Comparison of ENCODE assay signal across 1 cellular context in the genomic region with DNA sequence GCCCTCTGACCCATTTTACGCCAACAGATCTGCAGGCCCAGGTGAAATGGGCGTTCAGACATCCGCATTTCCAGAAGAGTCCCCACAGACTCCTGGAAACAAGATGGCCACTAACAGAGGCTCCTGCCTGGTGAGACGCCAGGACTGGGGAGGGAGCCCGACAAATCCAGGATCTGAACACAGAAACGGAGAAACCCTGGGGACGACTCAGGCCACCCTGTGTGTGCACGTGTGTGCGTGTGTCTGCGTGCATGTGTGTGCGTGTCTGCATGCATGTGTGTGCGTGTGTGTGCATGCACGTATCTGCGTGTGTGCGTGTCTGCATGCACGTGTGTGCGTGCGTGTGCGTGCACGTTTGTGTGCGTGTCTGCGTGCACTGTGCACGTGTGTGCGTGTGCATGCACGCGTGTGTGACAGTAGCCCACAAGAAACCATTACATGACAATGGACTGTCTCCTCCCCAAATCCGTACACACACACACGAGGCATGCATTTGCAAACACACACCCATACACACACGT.
TF ChIP-seq lines count a peak whose summit lies in the region.

No MANE protein-coding gene starts in this region.

TF ChIP-seq in HepG2, 621 proteins besides CTCF, POLR2A, EP300 and RAD21 (continued from another document):
- TF ChIP-seq ZNF280D (CRISPR knock-in tag; IDR thresholded peaks at IDR 0.05) (no peak), DDIT3 (CRISPR knock-in tag; IDR thresholded peaks at IDR 0.05) (no peak), CEBPG (CRISPR knock-in tag; IDR thresholded peaks at IDR 0.05) (no peak), SOX6 (IDR thresholded peaks at IDR 0.05) (no peak), SOX6 (CRISPR knock-in tag; IDR thresholded peaks at IDR 0.05) (no peak), MXD3 (CRISPR knock-in tag; IDR thresholded peaks at IDR 0.05) (no peak), MAFF (IDR thresholded peaks at IDR 0.05; ENCODE audit: low read depth, low read length) (no peak), MTA1 (CRISPR knock-in tag; IDR thresholded peaks at IDR 0.05; ENCODE audit: borderline replicate concordance) (peak; percentile 72; the same call in 1 of the 2 replicates), ZNF580 (CRISPR knock-in tag; IDR thresholded peaks at IDR 0.05; ENCODE audit: borderline replicate concordance, low read depth) (no peak), XBP1 (CRISPR knock-in tag; IDR thresholded peaks at IDR 0.05) (no peak), ATF7 (IDR thresholded peaks at IDR 0.05) (no peak), ATF7 (CRISPR knock-in tag; IDR thresholded peaks at IDR 0.05) (peak; percentile 14; the same call in 1 of the 2 replicates), FOXO1 (CRISPR knock-in tag; IDR thresholded peaks at IDR 0.05) (no peak), HOMEZ (CRISPR knock-in tag; IDR thresholded peaks at IDR 0.05; ENCODE audit: low read depth) (no peak), DNMT1 (CRISPR knock-in tag; IDR thresholded peaks at IDR 0.05) (peak; percentile 64; the same call in 1 of the 2 replicates), GTF3A (CRISPR knock-in tag; conservative IDR thresholded peaks at IDR 0.05) (no peak), HHEX (CRISPR knock-in tag; IDR thresholded peaks at IDR 0.05) (no peak), MXD1 (CRISPR knock-in tag; IDR thresholded peaks at IDR 0.05) (no peak), MAFK (conservative IDR thresholded peaks at IDR 0.05 in 1 of 2, IDR thresholded peaks at IDR 0.05 in 1 of 2; ENCODE audit: low read length in 2 of 2) (no peak)
- TF ChIP-seq, protein P1, sequence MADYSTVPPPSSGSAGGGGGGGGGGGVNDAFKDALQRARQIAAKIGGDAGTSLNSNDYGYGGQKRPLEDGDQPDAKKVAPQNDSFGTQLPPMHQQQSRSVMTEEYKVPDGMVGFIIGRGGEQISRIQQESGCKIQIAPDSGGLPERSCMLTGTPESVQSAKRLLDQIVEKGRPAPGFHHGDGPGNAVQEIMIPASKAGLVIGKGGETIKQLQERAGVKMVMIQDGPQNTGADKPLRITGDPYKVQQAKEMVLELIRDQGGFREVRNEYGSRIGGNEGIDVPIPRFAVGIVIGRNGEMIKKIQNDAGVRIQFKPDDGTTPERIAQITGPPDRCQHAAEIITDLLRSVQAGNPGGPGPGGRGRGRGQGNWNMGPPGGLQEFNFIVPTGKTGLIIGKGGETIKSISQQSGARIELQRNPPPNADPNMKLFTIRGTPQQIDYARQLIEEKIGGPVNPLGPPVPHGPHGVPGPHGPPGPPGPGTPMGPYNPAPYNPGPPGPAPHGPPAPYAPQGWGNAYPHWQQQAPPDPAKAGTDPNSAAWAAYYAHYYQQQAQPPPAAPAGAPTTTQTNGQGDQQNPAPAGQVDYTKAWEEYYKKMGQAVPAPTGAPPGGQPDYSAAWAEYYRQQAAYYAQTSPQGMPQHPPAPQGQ (CRISPR knock-in tag; IDR thresholded peaks at IDR 0.05; ENCODE audit: borderline replicate concordance): no peak
- TF ChIP-seq, protein P2, sequence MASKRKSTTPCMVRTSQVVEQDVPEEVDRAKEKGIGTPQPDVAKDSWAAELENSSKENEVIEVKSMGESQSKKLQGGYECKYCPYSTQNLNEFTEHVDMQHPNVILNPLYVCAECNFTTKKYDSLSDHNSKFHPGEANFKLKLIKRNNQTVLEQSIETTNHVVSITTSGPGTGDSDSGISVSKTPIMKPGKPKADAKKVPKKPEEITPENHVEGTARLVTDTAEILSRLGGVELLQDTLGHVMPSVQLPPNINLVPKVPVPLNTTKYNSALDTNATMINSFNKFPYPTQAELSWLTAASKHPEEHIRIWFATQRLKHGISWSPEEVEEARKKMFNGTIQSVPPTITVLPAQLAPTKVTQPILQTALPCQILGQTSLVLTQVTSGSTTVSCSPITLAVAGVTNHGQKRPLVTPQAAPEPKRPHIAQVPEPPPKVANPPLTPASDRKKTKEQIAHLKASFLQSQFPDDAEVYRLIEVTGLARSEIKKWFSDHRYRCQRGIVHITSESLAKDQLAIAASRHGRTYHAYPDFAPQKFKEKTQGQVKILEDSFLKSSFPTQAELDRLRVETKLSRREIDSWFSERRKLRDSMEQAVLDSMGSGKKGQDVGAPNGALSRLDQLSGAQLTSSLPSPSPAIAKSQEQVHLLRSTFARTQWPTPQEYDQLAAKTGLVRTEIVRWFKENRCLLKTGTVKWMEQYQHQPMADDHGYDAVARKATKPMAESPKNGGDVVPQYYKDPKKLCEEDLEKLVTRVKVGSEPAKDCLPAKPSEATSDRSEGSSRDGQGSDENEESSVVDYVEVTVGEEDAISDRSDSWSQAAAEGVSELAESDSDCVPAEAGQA (IDR thresholded peaks at IDR 0.05; ENCODE audit: low read depth): no peak
- TF ChIP-seq, protein P2 (CRISPR knock-in tag; IDR thresholded peaks at IDR 0.05; ENCODE audit: borderline replicate concordance): no peak
- TF ChIP-seq, protein P3, sequence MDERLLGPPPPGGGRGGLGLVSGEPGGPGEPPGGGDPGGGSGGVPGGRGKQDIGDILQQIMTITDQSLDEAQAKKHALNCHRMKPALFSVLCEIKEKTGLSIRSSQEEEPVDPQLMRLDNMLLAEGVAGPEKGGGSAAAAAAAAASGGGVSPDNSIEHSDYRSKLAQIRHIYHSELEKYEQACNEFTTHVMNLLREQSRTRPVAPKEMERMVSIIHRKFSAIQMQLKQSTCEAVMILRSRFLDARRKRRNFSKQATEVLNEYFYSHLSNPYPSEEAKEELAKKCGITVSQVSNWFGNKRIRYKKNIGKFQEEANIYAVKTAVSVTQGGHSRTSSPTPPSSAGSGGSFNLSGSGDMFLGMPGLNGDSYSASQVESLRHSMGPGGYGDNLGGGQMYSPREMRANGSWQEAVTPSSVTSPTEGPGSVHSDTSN (CRISPR knock-in tag; IDR thresholded peaks at IDR 0.05): no peak
TF ChIP-seq in HepG2: peak in this region for 11.
